Comparison of ENCODE assay signal across 10 cellular contexts in the genomic region with DNA sequence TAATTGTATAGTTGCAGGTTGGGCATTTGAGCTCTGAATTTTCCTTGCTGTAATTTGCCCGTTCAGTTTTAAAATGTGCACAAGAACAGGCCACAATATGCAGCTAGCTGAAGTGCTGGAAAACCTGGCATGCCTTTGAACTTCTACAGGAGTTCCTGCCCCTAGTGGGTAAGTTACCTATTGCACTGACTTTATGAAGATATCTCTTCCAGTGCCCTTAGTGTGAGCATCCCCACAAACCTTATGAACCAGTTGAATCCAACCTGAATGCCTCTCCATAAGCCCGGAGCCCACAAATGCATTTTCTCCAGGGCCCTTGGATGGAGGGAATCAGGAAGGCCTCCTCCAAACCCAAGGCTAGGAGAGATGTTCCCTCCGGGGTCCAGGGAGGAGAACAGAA.
A peak's percentile ranks its signal among the peaks of the same experiment; 100 is the strongest.
DNase-seq lines count a peak whose midpoint lies in the region; ATAC-seq, FAIRE-seq and TF ChIP-seq lines count a peak whose summit lies in the region.
"Had no signal": no experiment of that assay in that cellular context is flagged by ENCODE, and none has a peak within 500 bp of the region (broad histone marks: within the 10 kb centered on the region; RNA-seq: fewer than 3 reads in every experiment).

No MANE protein-coding gene starts in this region.

- DNase-seq in NCI-H446 (lab: John Stamatoyannopoulos, UW) (peak; percentile 10 to 30), NCI-H446 treated with DMSO at 0.1 percent for 48 hours (lab: John Stamatoyannopoulos, UW) (no peak), NB4 (ENCODE audit: low read depth) (peak; percentile 38), bronchial epithelial cell (ENCODE audit: low read depth) (peak; percentile 38), progenitor cell of endocrine pancreas (ENCODE audit: low spot score, unreplicated experiment) (no peak), NCI-H1092 treated with DMSO at 0.1 percent for 48 hours (lab: John Stamatoyannopoulos, UW) (no peak)
- DNase-seq: activated CD4-positive, alpha-beta T cell treated with anti-CD3 and anti-CD28 coated beads for 48 hours; DMS79 had no signal

- no peak overlapping the region for H3K27ac Mint-ChIP-seq in progenitor cell of endocrine pancreas

- ATAC-seq in HG03521 (IDR thresholded peaks at IDR 0.05; ENCODE audit: unreplicated experiment) (no peak), GM21381 (IDR thresholded peaks at IDR 0.05; ENCODE audit: unreplicated experiment) (no peak)

- H3K9me3 Mint-ChIP-seq in progenitor cell of endocrine pancreas (ENCODE audit: low read depth), result no peaks in the 10 kb centered on the region

- no peaks in the 10 kb centered on the region for H3K27me3 ChIP-seq in bronchial epithelial cell (ENCODE audit: control insufficient read depth, insufficient read depth, low read length)

- H3K27me3 Mint-ChIP-seq in progenitor cell of endocrine pancreas, result no peaks in the 10 kb centered on the region

- no peak for TF ChIP-seq POLR2A in NB4 (IDR thresholded peaks at IDR 0.05; ENCODE audit: extremely low read depth, insufficient read length)

- peaks cover 6% of the 10 kb centered on the region for H3K36me3 Mint-ChIP-seq in progenitor cell of endocrine pancreas (ENCODE audit: insufficient read depth)

- TF ChIP-seq CTCF in NB4 (IDR thresholded peaks at IDR 0.05; ENCODE audit: low read depth, low read length) (peak; percentile 38), bronchial epithelial cell (IDR thresholded peaks at IDR 0.05; ENCODE audit: insufficient read depth, low read length, severe bottlenecking) (peak; percentile 55), progenitor cell of endocrine pancreas (IDR thresholded peaks at IDR 0.05; ENCODE audit: unreplicated experiment) (peak; percentile 49)

- H3K36me3 ChIP-seq in bronchial epithelial cell (ENCODE audit: control insufficient read depth, insufficient read depth, low read length), result no peaks in the 10 kb centered on the region

- H3K4me3 Mint-ChIP-seq in progenitor cell of endocrine pancreas (ENCODE audit: low read depth), result no peak overlapping the region

- no peak for FAIRE-seq in bronchial epithelial cell (lab: Jason Lieb, UNC)

- H3K4me1 Mint-ChIP-seq in progenitor cell of endocrine pancreas (ENCODE audit: low read depth), result peaks cover 1% of the 10 kb centered on the region

- no peak overlapping the region for H3K4me3 ChIP-seq in NB4 (ENCODE audit: low read depth, low read length)
- no peak overlapping the region for H3K4me3 ChIP-seq in bronchial epithelial cell (ENCODE audit: low read depth, low read length)

Comparison
In these comparisons a context has a peak if more than half of its experiments do, and no peak if none do; other contexts are left out.
1. DNase-seq: peak in NCI-H446 (2 of 2), NB4 (single experiment) and bronchial epithelial cell (single experiment); none in NCI-H446 treated with DMSO at 0.1 percent for 48 hours (single experiment), progenitor cell of endocrine pancreas (single experiment) and NCI-H1092 treated with DMSO at 0.1 percent for 48 hours (single experiment).
2. Peak in every context shown above with its lines, with median percentiles within 50 percentile points of each other: CTCF ChIP-seq.